ENCODE assay signal across 11 cellular contexts in the genomic region with DNA sequence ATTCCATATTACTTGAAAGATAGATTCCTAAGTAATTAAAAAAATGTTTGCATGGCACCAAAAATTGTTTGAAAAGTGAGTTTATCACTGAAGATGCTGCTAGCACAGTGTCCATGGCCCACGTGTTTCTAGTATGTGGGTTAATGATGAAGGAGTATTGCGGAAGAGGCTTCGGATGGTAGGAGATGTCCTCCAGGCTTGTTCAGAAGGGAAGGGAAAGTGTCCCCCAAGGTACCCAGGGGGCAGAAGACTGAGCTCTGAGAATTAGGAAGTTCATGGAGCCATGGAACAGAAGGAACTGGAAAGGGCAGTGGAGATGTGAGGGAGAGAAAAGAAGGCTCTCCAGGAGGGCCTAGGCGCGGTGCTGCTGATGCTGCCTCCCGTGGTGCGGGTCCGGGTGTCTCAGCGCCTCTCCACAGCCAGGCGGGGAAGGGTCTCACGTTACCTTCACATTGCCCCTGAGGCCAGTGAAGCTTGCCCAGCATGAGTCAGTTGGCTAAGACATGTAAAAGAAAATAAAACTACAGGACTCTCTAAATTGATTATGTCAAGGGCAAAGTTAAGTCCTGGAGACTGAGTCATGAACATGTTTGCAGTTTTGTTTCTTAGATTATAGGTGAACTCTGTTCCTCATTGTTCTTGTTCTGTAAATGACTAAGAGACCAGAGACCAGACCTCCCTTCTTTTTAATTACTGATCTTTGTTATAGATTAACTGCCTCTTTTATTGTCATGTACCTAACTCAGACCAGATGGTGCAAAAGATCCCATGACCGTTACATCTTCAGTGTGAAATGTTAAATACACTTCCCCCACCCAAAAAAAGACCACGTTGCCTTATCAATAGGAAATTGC.
DNase-seq lines count a peak whose midpoint lies in the region; TF ChIP-seq lines count a peak whose summit lies in the region.
"Had no signal": no experiment of that assay in that cellular context is flagged by ENCODE, and none has a peak within 500 bp of the region (broad histone marks: within the 10 kb centered on the region; RNA-seq: fewer than 3 reads in every experiment).

No MANE protein-coding gene starts in this region.

- CTCF ChIA-PET in MCF 10A (lab: Yijun Ruan, JAX): interaction anchor here (0.6 to 0.7 kb wide), 3 partner anchors 9 to 187 kb away, joined by 3 to 5 read pairs (median 3); no protein-coding TSS in a partner anchor

- H3K36me3 Mint-ChIP-seq in MCF 10A (ENCODE audit: insufficient read depth, unreplicated experiment) (peaks cover 12% of the 10 kb centered on the region), glutamatergic neuron (ENCODE audit: unreplicated experiment) (no peaks in the 10 kb centered on the region)
- H3K36me3 Mint-ChIP-seq: naive thymus-derived CD8-positive, alpha-beta T cell had no signal

- POLR2A ChIA-PET in MCF 10A (lab: Yijun Ruan, JAX): interaction anchor here (0.6 kb wide), 1 partner anchor 308 kb away, joined by 3 read pairs; no protein-coding TSS in a partner anchor

- H3K27me3 Mint-ChIP-seq in MCF 10A (ENCODE audit: insufficient read depth, unreplicated experiment) (no peaks in the 10 kb centered on the region), glutamatergic neuron (ENCODE audit: unreplicated experiment) (peaks cover 7% of the 10 kb centered on the region)

- no peaks in the 10 kb centered on the region for H3K9me3 Mint-ChIP-seq in MCF 10A (ENCODE audit: unreplicated experiment)
- H3K9me3 Mint-ChIP-seq in glutamatergic neuron (ENCODE audit: unreplicated experiment): peaks cover 1% of the 10 kb centered on the region
- H3K9me3 Mint-ChIP-seq: naive thymus-derived CD8-positive, alpha-beta T cell had no signal

- in situ Hi-C loops in transverse colon (cut with MboI; ENCODE audit: low pct_ligation_motif_present in 1 of 4, low pct_unique_long_range_greater_than_20kb in 1 of 4, low sequenced_read_pairs in 3 of 4): no loop called here

- BruUV-seq in MCF 10A (replicated peaks; lab: Mats Ljungman, UMichigan): no TSS peak

- TF ChIP-seq POLR2A in breast epithelium (IDR thresholded peaks at IDR 0.05) (no peak), transverse colon (IDR thresholded peaks at IDR 0.05) (no peak)

- 58 to 60% methylated on average over 10 to 13 of the region's 13 CpGs for WGBS in transverse colon (ENCODE audit: low coverage in 1 of 2), 2 donors

- H3K27me3 ChIP-seq in breast epithelium: no peaks in the 10 kb centered on the region
- no peaks in the 10 kb centered on the region for H3K27me3 ChIP-seq in adipocyte (replicated peaks; ENCODE audit: control insufficient read depth, insufficient read depth, low read length)
- no peaks in the 10 kb centered on the region for H3K27me3 ChIP-seq in transverse colon

- H3K4me3 Mint-ChIP-seq in MCF 10A (ENCODE audit: unreplicated experiment) (no peak overlapping the region), glutamatergic neuron (ENCODE audit: unreplicated experiment) (no peak overlapping the region)
- H3K4me3 Mint-ChIP-seq: naive thymus-derived CD8-positive, alpha-beta T cell had no signal

- H3K36me3 ChIP-seq in breast epithelium (no peaks in the 10 kb centered on the region), adipocyte (ENCODE audit: control insufficient read depth, insufficient read depth, low read length, severe bottlenecking) (peaks cover 4% of the 10 kb centered on the region), transverse colon (no peaks in the 10 kb centered on the region)

- peaks cover 22% of the 10 kb centered on the region for H3K4me1 Mint-ChIP-seq in MCF 10A (ENCODE audit: insufficient read depth, unreplicated experiment)
- peaks cover 40% of the 10 kb centered on the region for H3K4me1 Mint-ChIP-seq in glutamatergic neuron (ENCODE audit: low read depth, unreplicated experiment)

- peak; percentile 36 for DNase-seq in MCF 10A (ENCODE audit: unreplicated experiment)
- no peak for DNase-seq in breast epithelium (ENCODE audit: low spot score in 2 of 2)
- peak; percentile 87 for DNase-seq in adipocyte (ENCODE audit: low read depth)
- DNase-seq in glutamatergic neuron: no peak
- peak; percentile 34 for DNase-seq in transverse colon
- DNase-seq in activated CD4-positive, alpha-beta T cell treated with anti-CD3 and anti-CD28 coated beads, Interleukin-2, amount 50 U/mL, for 4 hours: no peak
- DNase-seq in NCI-H2171 (lab: John Stamatoyannopoulos, UW): no peak
- DNase-seq in NCI-H187 treated with DMSO at 0.1 percent for 48 hours (lab: John Stamatoyannopoulos, UW): no peak
- DNase-seq: aorta; naive thymus-derived CD8-positive, alpha-beta T cell had no signal

- H3K9ac ChIP-seq in adipocyte (ENCODE audit: low read length): no peak overlapping the region

- no peaks in the 10 kb centered on the region for H3K4me1 ChIP-seq in breast epithelium
- H3K4me1 ChIP-seq in adipocyte (ENCODE audit: control insufficient read depth, insufficient read depth, low read length): peaks cover 36% of the 10 kb centered on the region
- peaks cover 16 to 57% (median 30%) of the 10 kb centered on the region in 4 donors for H3K4me1 ChIP-seq in transverse colon

- no peaks in the 10 kb centered on the region for H3K9me3 ChIP-seq in breast epithelium
- no peaks in the 10 kb centered on the region for H3K9me3 ChIP-seq in adipocyte (ENCODE audit: control insufficient read depth, low read length)
- no peaks in the 10 kb centered on the region for H3K9me3 ChIP-seq in transverse colon

- intact Hi-C loops in MCF 10A (cut with micrococcal nuclease) (no loop called here), breast epithelium (cut with DNase I; ENCODE audit: low total_unique reads) (no loop called here), transverse colon (cut with DNase I; ENCODE audit: low total_unique reads) (no loop called here)

- no peak for TF ChIP-seq EP300 in transverse colon (IDR thresholded peaks at IDR 0.05; ENCODE audit: low read depth)

- H3K27ac Mint-ChIP-seq in MCF 10A (ENCODE audit: low read depth, unreplicated experiment) (peak overlapping the region; percentile 14), glutamatergic neuron (ENCODE audit: unreplicated experiment) (peak overlapping the region; percentile 64)

- H3K27ac ChIP-seq in breast epithelium (no peak overlapping the region), transverse colon (peak overlapping the region; percentile 66 to 80 (median 74))
- H3K27ac ChIP-seq: SK-N-MC had no signal

- H3K4me3 ChIP-seq in breast epithelium (no peak overlapping the region), adipocyte (ENCODE audit: low read length) (no peak overlapping the region), transverse colon (no peak overlapping the region)
- H3K4me3 ChIP-seq: SK-N-MC had no signal

- no peak for TF ChIP-seq CTCF in MCF 10A (IDR thresholded peaks at IDR 0.05; ENCODE audit: unreplicated experiment)
- no peak for TF ChIP-seq CTCF in breast epithelium (IDR thresholded peaks at IDR 0.05)
- TF ChIP-seq CTCF in glutamatergic neuron (IDR thresholded peaks at IDR 0.05; ENCODE audit: partially characterized antibody, unreplicated experiment): no peak
- TF ChIP-seq CTCF in transverse colon (IDR thresholded peaks at IDR 0.05): no peak

Comparison
In these comparisons a context has a peak if more than half of its experiments do, and no peak if none do; other contexts are left out.
1. DNase-seq: peak in MCF 10A (single experiment), adipocyte (single experiment) and transverse colon (single experiment); none in breast epithelium (0 of 2), glutamatergic neuron (single experiment), activated CD4-positive, alpha-beta T cell treated with anti-CD3 and anti-CD28 coated beads, Interleukin-2, amount 50 U/mL, for 4 hours (0 of 2), NCI-H2171 (single experiment) and NCI-H187 treated with DMSO at 0.1 percent for 48 hours (single experiment).
2. H3K27ac ChIP-seq: peak in transverse colon (4 of 4); none in breast epithelium (0 of 2).